Comparison of ENCODE assay signal across 26 cellular contexts in genomic region chr11:130088217-130088616, GRCh38. TPM values are rescaled to one million over a fixed set of nuclear protein-coding genes. Genes with fewer than 3 reads are reported as not detected.
DNase-seq lines count a peak whose midpoint lies in the region; TF ChIP-seq lines count a peak whose summit lies in the region.
"Had no signal": no experiment of that assay in that cellular context is flagged by ENCODE, and none has a peak within 500 bp of the region (broad histone marks: within the 10 kb centered on the region; RNA-seq: fewer than 3 reads in every experiment).

No MANE protein-coding gene starts in this region.

- CTCF ChIA-PET in OCI-LY7 (lab: Charles Lee; ENCODE audit: unreplicated experiment) = no interaction called here

- no peaks in the 10 kb centered on the region for H3K27me3 Mint-ChIP-seq in brain
- H3K27me3 Mint-ChIP-seq: CD8-positive, alpha-beta memory T cell; naive B cell had no signal

- peaks cover 39% of the 10 kb centered on the region for H3K4me1 Mint-ChIP-seq in brain

- peaks cover 11 to 36% (median 22%) of the 10 kb centered on the region in 5 experiments for H3K9me3 Mint-ChIP-seq in brain
- H3K9me3 Mint-ChIP-seq: activated CD4-positive, alpha-beta memory T cell treated with anti-CD3 and anti-CD28 coated beads, Interleukin-2, amount 10 ng/mL, durations not matched to agents 7 days and 5 days; activated naive CD4-positive, alpha-beta T cell treated with anti-CD3 and anti-CD28 coated beads for 36 hours; activated T-helper 1 cell treated with anti-CD3 and anti-CD28 coated beads, Interleukin-12 subunit alpha, Interleukin-12 subunit beta, Interleukin-2, Interleukin-4 antibody, amounts not matched to agents 30 ng/mL and 10 ng/mL and 1 ng/mL, durations not matched to agents 14 hours and 24 hours and 36 hours; CD8-positive, alpha-beta memory T cell; naive B cell had no signal

- H3K27ac ChIP-seq in OCI-LY7 (ENCODE audit: low read depth, low read length, poor library complexity, severe bottlenecking) (no peak overlapping the region), hepatocyte (no peak overlapping the region)
- H3K27ac ChIP-seq: adrenal gland, dorsolateral prefrontal cortex, psoas muscle, tibial artery had no signal

- H3K9me3 ChIP-seq in OCI-LY7 (ENCODE audit: low read length) (no peaks in the 10 kb centered on the region), hepatocyte (ENCODE audit: low read depth) (no peaks in the 10 kb centered on the region)
- H3K9me3 ChIP-seq: adrenal gland, BE2C, psoas muscle, tibial artery had no signal

- H3K9me2 ChIP-seq in OCI-LY7 (ENCODE audit: insufficient read depth, low read length) = no peaks in the 10 kb centered on the region
- no peaks in the 10 kb centered on the region for H3K9me2 ChIP-seq in hepatocyte (replicated peaks; ENCODE audit: insufficient read depth)

- H3K27ac Mint-ChIP-seq in brain = peak overlapping the region in 3 of 5 experiments; percentile 31 to 87 (median 67)
- H3K27ac Mint-ChIP-seq: activated CD4-positive, alpha-beta memory T cell treated with anti-CD3 and anti-CD28 coated beads, Interleukin-2, amount 10 ng/mL, durations not matched to agents 7 days and 5 days; activated naive CD4-positive, alpha-beta T cell treated with anti-CD3 and anti-CD28 coated beads for 36 hours; activated T-helper 1 cell treated with anti-CD3 and anti-CD28 coated beads, Interleukin-12 subunit alpha, Interleukin-12 subunit beta, Interleukin-2, Interleukin-4 antibody, amounts not matched to agents 30 ng/mL and 10 ng/mL and 1 ng/mL, durations not matched to agents 14 hours and 24 hours and 36 hours had no signal

- H3K36me3 ChIP-seq in OCI-LY7 (ENCODE audit: insufficient read depth, low read length) = peaks cover 40% of the 10 kb centered on the region
- H3K36me3 ChIP-seq in hepatocyte (replicated peaks; ENCODE audit: insufficient read depth, low read depth) = no peaks in the 10 kb centered on the region
- H3K36me3 ChIP-seq: adrenal gland, BE2C, tibial artery had no signal

- WGBS in hepatocyte (ENCODE audit: low lambda C conversion rate, missing lambda C conversion rate) = 73% methylated on average over 2 of the region's 2 CpGs

- no peaks in the 10 kb centered on the region for H3K27me3 ChIP-seq in hepatocyte
- H3K27me3 ChIP-seq: adrenal gland, BE2C, dorsolateral prefrontal cortex, tibial artery had no signal

- peaks cover 20% of the 10 kb centered on the region for H4K20me1 ChIP-seq in OCI-LY7 (ENCODE audit: insufficient read depth, low read length)
- H4K20me1 ChIP-seq in hepatocyte (ENCODE audit: insufficient read depth, poor library complexity, severe bottlenecking) = peaks cover 38% of the 10 kb centered on the region

- H3K4me2 ChIP-seq in OCI-LY7 (ENCODE audit: low read length) (no peak overlapping the region), hepatocyte (no peak overlapping the region)

- BruUV-seq in OCI-LY7 (replicated peaks; lab: Mats Ljungman, UMichigan) = TSS peak; percentile 10

- H3K4me1 ChIP-seq in OCI-LY7 (ENCODE audit: insufficient read depth, low read length, poor library complexity, severe bottlenecking) (peaks cover 8% of the 10 kb centered on the region), hepatocyte (ENCODE audit: insufficient read depth) (peaks cover 8% of the 10 kb centered on the region)

- POLR2A ChIA-PET in OCI-LY7 (lab: Charles Lee) = no interaction called here

- H3K4me3 ChIP-seq in OCI-LY7 (ENCODE audit: low read depth, low read length, poor library complexity, severe bottlenecking) = no peak overlapping the region
- no peak overlapping the region for H3K4me3 ChIP-seq in hepatocyte
- H3K4me3 ChIP-seq: adrenal gland, dorsolateral prefrontal cortex, psoas muscle, tibial artery had no signal

- H2AFZ ChIP-seq in OCI-LY7 (ENCODE audit: low read length) (no peak overlapping the region), hepatocyte (no peak overlapping the region)

- intact Hi-C loops in OCI-LY7 (cut with micrococcal nuclease; ENCODE audit: unreplicated experiment) = no loop called here

- H3K36me3 Mint-ChIP-seq in brain = peaks cover 68% of the 10 kb centered on the region

- peak overlapping the region in 1 of 5 experiments; percentile 66 for H3K4me3 Mint-ChIP-seq in brain
- H3K4me3 Mint-ChIP-seq: activated CD4-positive, alpha-beta memory T cell treated with anti-CD3 and anti-CD28 coated beads, Interleukin-2, amount 10 ng/mL, durations not matched to agents 7 days and 5 days; activated naive CD4-positive, alpha-beta T cell treated with anti-CD3 and anti-CD28 coated beads for 36 hours; activated T-helper 1 cell treated with anti-CD3 and anti-CD28 coated beads, Interleukin-12 subunit alpha, Interleukin-12 subunit beta, Interleukin-2, Interleukin-4 antibody, amounts not matched to agents 30 ng/mL and 10 ng/mL and 1 ng/mL, durations not matched to agents 14 hours and 24 hours and 36 hours had no signal

- DNase-seq in EL (peak; percentile 9), OCI-LY7 (ENCODE audit: low spot score) (no peak), kidney tubule cell (ENCODE audit: low spot score) (peak; percentile 30), hepatocyte (ENCODE audit: low spot score) (no peak), inferior parietal cortex (ENCODE audit: extremely low spot score) (no peak), medulla oblongata (ENCODE audit: extremely low spot score) (no peak)
- DNase-seq: activated CD4-positive, alpha-beta memory T cell treated with anti-CD3 and anti-CD28 coated beads, Interleukin-2, amount 10 ng/mL, durations not matched to agents 7 days and 5 days; activated CD8-positive, alpha-beta memory T cell treated with anti-CD3 and anti-CD28 coated beads, Interleukin-2, amount 50 U/mL, for 4 hours; activated naive CD4-positive, alpha-beta T cell treated with anti-CD3 and anti-CD28 coated beads for 36 hours; adrenal gland; BE2C; DMS 273 treated with DMSO at 0.1 percent for 48 hours; dorsolateral prefrontal cortex; islet precursor cell; KG1; left ventricle myocardium superior; midbrain; naive B cell; NCI-H1436; psoas muscle; stimulated activated CD4-positive, alpha-beta T cell treated with anti-CD3 and anti-CD28 coated beads, Interleukin-4, amount 100 ng/mL, for 4 hours; T-helper 2 cell; tibial artery had no signal

- no peak for TF ChIP-seq CTCF in OCI-LY7 (conservative IDR thresholded peaks at IDR 0.05; ENCODE audit: low read length)
- no peak for TF ChIP-seq CTCF in brain (conservative IDR thresholded peaks at IDR 0.05)
- no peak for TF ChIP-seq CTCF in hepatocyte (IDR thresholded peaks at IDR 0.05; ENCODE audit: poor library complexity)

- H3K79me2 ChIP-seq in OCI-LY7 (ENCODE audit: insufficient read depth, low read depth, low read length) (peaks cover 74% of the 10 kb centered on the region), hepatocyte (peaks cover 74% of the 10 kb centered on the region)

RNA-seq across cellular contexts. Expression of gene APLP2, which starts 18.5 kb away (rescaled TPM):
- 144 and 147 TPM in 2 replicates for total RNA-seq in OCI-LY7 (2014; rRNA removed; shearing (Covaris generic))
- total RNA-seq in OCI-LY7 (2022) = 279 and 284 TPM in 2 replicates
- polyA plus RNA-seq in brain (ENCODE audit: insufficient read depth, low read depth, low replicate concordance) = 239 TPM
- total RNA-seq in hepatocyte = 485 and 500 TPM in 2 replicates
- polyA plus RNA-seq in hepatocyte = 475 and 481 TPM in 2 replicates

Comparison
In these comparisons a context has a peak if more than half of its experiments do, and no peak if none do; other contexts are left out.
1. DNase-seq: peak in EL (single experiment) and kidney tubule cell (single experiment); none in OCI-LY7 (single experiment), hepatocyte (single experiment), inferior parietal cortex (single experiment) and medulla oblongata (single experiment).